16 cellular contexts compared by ENCODE assay signal in the genomic region with DNA sequence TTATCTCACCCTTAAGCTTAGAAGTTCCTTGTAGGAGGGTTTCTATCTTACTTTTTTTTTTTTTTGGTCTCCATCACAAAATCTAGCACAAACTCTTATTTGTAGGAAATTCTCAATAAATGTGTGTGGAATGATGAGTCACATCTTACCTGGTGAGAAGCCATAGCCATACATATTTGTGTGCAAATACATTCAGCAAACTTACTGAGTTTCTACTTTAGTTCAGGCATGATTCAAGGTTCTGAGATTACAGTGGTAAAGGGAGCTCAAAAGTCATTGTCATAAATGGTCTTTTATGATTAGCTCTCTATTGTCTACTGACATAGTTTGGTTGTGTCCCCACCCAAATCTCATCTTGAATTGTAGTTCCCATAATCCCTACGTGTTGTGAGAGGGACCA.
DNase-seq lines count a peak whose midpoint lies in the region; ATAC-seq and TF ChIP-seq lines count a peak whose summit lies in the region.
"Had no signal": no experiment of that assay in that cellular context is flagged by ENCODE, and none has a peak within 500 bp of the region (broad histone marks: within the 10 kb centered on the region; RNA-seq: fewer than 3 reads in every experiment).

No MANE protein-coding gene starts in this region.

- no peak overlapping the region for H3K4me2 ChIP-seq in PC-3 (ENCODE audit: low read length)
- H3K4me2 ChIP-seq: GM23338 had no signal

- no peaks in the 10 kb centered on the region for H3K9me2 ChIP-seq in PC-3 (replicated peaks; ENCODE audit: low read length)

- no peak overlapping the region for H3K4me3 ChIP-seq in PC-3 (ENCODE audit: low read length)
- H3K4me3 ChIP-seq: GM23338 had no signal

- DNase-seq in DMS53 (lab: John Stamatoyannopoulos, UW) (peak; percentile 50), PC-3 (peak; percentile 72), chondrocyte (ENCODE audit: low spot score) (no peak), Kasumi-1 (lab: John Stamatoyannopoulos, UW) (no peak), progenitor cell of endocrine pancreas (ENCODE audit: low spot score, unreplicated experiment) (no peak)
- DNase-seq: BE2C; C1 segment of cervical spinal cord; CD4-positive, CD25-positive, alpha-beta regulatory T cell; CD8-positive, alpha-beta memory T cell; COR-L47; DMS79; GDM1; HCEC 1CT had no signal

- peak overlapping the region; percentile 62 for H3K27ac ChIP-seq in PC-3 (ENCODE audit: low read length)
- H3K27ac ChIP-seq: HL-60 had no signal

- H3K9ac ChIP-seq in PC-3 (ENCODE audit: low read length) = no peak overlapping the region

- H3K9me3 ChIP-seq in PC-3 (ENCODE audit: low read length) = no peaks in the 10 kb centered on the region
- H3K9me3 ChIP-seq: BE2C had no signal

- no peaks in the 10 kb centered on the region for H3K27me3 ChIP-seq in PC-3 (ENCODE audit: low read length)
- H3K27me3 ChIP-seq: BE2C had no signal

- H3K27me3 Mint-ChIP-seq in chondrocyte (ENCODE audit: low read depth) (no peaks in the 10 kb centered on the region), nephron (ENCODE audit: low read depth) (no peaks in the 10 kb centered on the region), progenitor cell of endocrine pancreas (no peaks in the 10 kb centered on the region)
- H3K27me3 Mint-ChIP-seq: CD4-positive, CD25-positive, alpha-beta regulatory T cell had no signal

- H3K4me3 Mint-ChIP-seq in chondrocyte (ENCODE audit: unreplicated experiment) (no peak overlapping the region), nephron (no peak overlapping the region), progenitor cell of endocrine pancreas (ENCODE audit: low read depth) (no peak overlapping the region)
- H3K4me3 Mint-ChIP-seq: CD4-positive, CD25-positive, alpha-beta regulatory T cell; CD8-positive, alpha-beta memory T cell; GM23338 had no signal

- peaks cover 3% of the 10 kb centered on the region; the same call in 1 of the 2 replicates for H3K36me3 ChIP-seq in PC-3 (ENCODE audit: low read depth, low read length)
- H3K36me3 ChIP-seq: BE2C had no signal

- CTCF ChIA-PET in PC-3 (lab: Charles Lee) = no interaction called here

- peaks cover 35% of the 10 kb centered on the region for H3K4me1 ChIP-seq in PC-3 (ENCODE audit: insufficient read depth, low read length)
- H3K4me1 ChIP-seq: BE2C had no signal

- ATAC-seq in PC-3 = peak; percentile 27; the same call in 1 of the 2 replicates
- ATAC-seq: GM23338 had no signal

- H2AFZ ChIP-seq in PC-3 (ENCODE audit: low read length) = no peak overlapping the region
- H2AFZ ChIP-seq: GM23338 had no signal

- no peaks in the 10 kb centered on the region for H3F3A ChIP-seq in PC-3 (ENCODE audit: low read length, unreplicated experiment)

- H3K4me1 Mint-ChIP-seq in chondrocyte (ENCODE audit: low read depth) (peaks cover 60% of the 10 kb centered on the region), nephron (peaks cover 10% of the 10 kb centered on the region), progenitor cell of endocrine pancreas (ENCODE audit: low read depth) (peaks cover 24% of the 10 kb centered on the region)
- H3K4me1 Mint-ChIP-seq: CD4-positive, CD25-positive, alpha-beta regulatory T cell; CD8-positive, alpha-beta memory T cell had no signal

- peaks cover 2% of the 10 kb centered on the region for H3K9me3 Mint-ChIP-seq in chondrocyte (ENCODE audit: low read depth)
- no peaks in the 10 kb centered on the region for H3K9me3 Mint-ChIP-seq in nephron
- no peaks in the 10 kb centered on the region for H3K9me3 Mint-ChIP-seq in progenitor cell of endocrine pancreas (ENCODE audit: low read depth)
- H3K9me3 Mint-ChIP-seq: CD8-positive, alpha-beta memory T cell; GM23338 had no signal

- no peaks in the 10 kb centered on the region for H4K20me1 ChIP-seq in PC-3 (ENCODE audit: low read length)

- intact Hi-C loops in PC-3 (cut with micrococcal nuclease) = no loop called here

- H3K36me3 Mint-ChIP-seq in chondrocyte (ENCODE audit: low read depth) = peaks cover 27% of the 10 kb centered on the region
- H3K36me3 Mint-ChIP-seq in nephron (ENCODE audit: low read depth) = peaks cover 32% of the 10 kb centered on the region
- peaks cover 19% of the 10 kb centered on the region for H3K36me3 Mint-ChIP-seq in progenitor cell of endocrine pancreas (ENCODE audit: insufficient read depth)
- H3K36me3 Mint-ChIP-seq: CD4-positive, CD25-positive, alpha-beta regulatory T cell; CD8-positive, alpha-beta memory T cell had no signal

- TF ChIP-seq CTCF in PC-3 (conservative IDR thresholded peaks at IDR 0.05; ENCODE audit: low read depth, low read length) = no peak
- TF ChIP-seq CTCF in chondrocyte (IDR thresholded peaks at IDR 0.05) = no peak
- no peak for TF ChIP-seq CTCF in nephron (IDR thresholded peaks at IDR 0.05; ENCODE audit: unreplicated experiment in 3 of 3)
- TF ChIP-seq CTCF in progenitor cell of endocrine pancreas (IDR thresholded peaks at IDR 0.05; ENCODE audit: unreplicated experiment) = no peak

- POLR2A ChIA-PET in PC-3 (lab: Charles Lee; ENCODE audit: unreplicated experiment) = interaction anchor here (0.5 kb wide), 1 partner anchor 80 kb away, joined by 4 read pairs; no protein-coding TSS in a partner anchor

- H3K27ac Mint-ChIP-seq in chondrocyte (ENCODE audit: unreplicated experiment) = peak overlapping the region; percentile 56
- H3K27ac Mint-ChIP-seq in nephron = peak overlapping the region; percentile 2 to 63 (median 31)
- H3K27ac Mint-ChIP-seq in progenitor cell of endocrine pancreas = no peak overlapping the region
- H3K27ac Mint-ChIP-seq: CD4-positive, CD25-positive, alpha-beta regulatory T cell; CD8-positive, alpha-beta memory T cell; GM23338 had no signal

- peaks cover 9% of the 10 kb centered on the region; the same call in 1 of the 2 replicates for H3K79me2 ChIP-seq in PC-3 (ENCODE audit: low read length)

- no TSS peak for BruUV-seq in PC-3 (replicated peaks; lab: Mats Ljungman, UMichigan)

Comparison
In these comparisons a context has a peak if more than half of its experiments do, and no peak if none do; other contexts are left out.
1. DNase-seq: peak in DMS53 (single experiment) and PC-3 (single experiment); none in chondrocyte (single experiment), Kasumi-1 (0 of 2) and progenitor cell of endocrine pancreas (single experiment).